ENCODE assay signal across 8 cellular contexts in genomic region chr11:33971530-33971929, GRCh38.
DNase-seq lines count a peak whose midpoint lies in the region; ATAC-seq, FAIRE-seq and TF ChIP-seq lines count a peak whose summit lies in the region.
"Not testable (repeated sequence)": the region's sequence is repeated elsewhere in the genome, so short reads cannot be mapped to it uniquely, and the experiment has no call there.

No MANE protein-coding gene starts in this region.

- POLR2A ChIA-PET in Caco-2 (lab: Charles Lee) = not testable (repeated sequence)
- POLR2A ChIA-PET in HCT116 (lab: Charles Lee) = interaction anchor here (0.7 kb wide), 1 partner anchor 101 kb away, joined by 3 read pairs; no protein-coding TSS in a partner anchor

- H2BK15ac ChIP-seq in neuronal stem cell (ENCODE audit: low read length) = not testable (repeated sequence)

- H2AK5ac ChIP-seq in neuronal stem cell (ENCODE audit: low read depth, low read length) = not testable (repeated sequence)

- H3K9me2 ChIP-seq in HCT116 (ENCODE audit: insufficient read depth) = not testable (repeated sequence)

- not testable (repeated sequence) for H3K79me2 ChIP-seq in HCT116 (ENCODE audit: insufficient read depth, low read length); OCI-LY3 (ENCODE audit: low read length); astrocyte (ENCODE audit: insufficient read depth, low read length); smooth muscle cell (ENCODE audit: low read depth)

- H3K27ac Mint-ChIP-seq in Caco-2 (ENCODE audit: unreplicated experiment); astrocyte (ENCODE audit: unreplicated experiment): not testable (repeated sequence)

- not testable (repeated sequence) for H4K91ac ChIP-seq in neuronal stem cell (ENCODE audit: low read depth, low read length, poor library complexity)

- no CpG with 5 or more reads among the region's 12 CpGs for WGBS in neuronal stem cell (ENCODE audit: extremely low coverage in 2 of 2, insufficient read length in 2 of 2, insufficient replicate concordance in 1 of 2), 2 donors
- 78% methylated on average over 12 of the region's 12 CpGs for WGBS in smooth muscle cell (ENCODE audit: low lambda C conversion rate)

- peak overlapping the region; percentile 70 for H2AFZ ChIP-seq in HCT116 (ENCODE audit: low read depth, low read length, poor library complexity, severe bottlenecking)
- not testable (repeated sequence) for H2AFZ ChIP-seq in OCI-LY3 (ENCODE audit: low read depth, low read length)
- H2AFZ ChIP-seq in astrocyte (ENCODE audit: low read depth, low read length) = peak overlapping the region; percentile 38
- peak overlapping the region; percentile 12 for H2AFZ ChIP-seq in neuronal stem cell (ENCODE audit: low read length)
- peak overlapping the region; percentile 16 for H2AFZ ChIP-seq in smooth muscle cell (ENCODE audit: low read depth)

- not testable (repeated sequence) for H2BK5ac ChIP-seq in neuronal stem cell (ENCODE audit: low read length)

- H3K4me3 ChIP-seq in Caco-2 (ENCODE audit: low read depth, low read length); OCI-LY3 (ENCODE audit: low read length); astrocyte (ENCODE audit: insufficient read depth, low read depth, low read length); fibroblast of villous mesenchyme (ENCODE audit: low read depth, low read length); neuronal stem cell (ENCODE audit: low read length in 2 of 2); smooth muscle cell: not testable (repeated sequence)
- peak overlapping the region in 1 of 2 experiments; percentile 50; a peak in 2 of 4 replicates for H3K4me3 ChIP-seq in HCT116 (replicated peaks in 1 of 2; ENCODE audit: low read depth in 1 of 2, low read length in 2 of 2)

- not testable (repeated sequence) for H3K14ac ChIP-seq in neuronal stem cell (ENCODE audit: low read length)

- not testable (repeated sequence) for H3F3A ChIP-seq in smooth muscle cell (ENCODE audit: low read depth)

- peak overlapping the region; percentile 50 for H3K4me3 Mint-ChIP-seq in Caco-2 (ENCODE audit: unreplicated experiment)
- not testable (repeated sequence) for H3K4me3 Mint-ChIP-seq in astrocyte (ENCODE audit: unreplicated experiment)

- not testable (repeated sequence) for H3K4me1 Mint-ChIP-seq in Caco-2 (ENCODE audit: low read depth, unreplicated experiment); astrocyte (ENCODE audit: low read depth, unreplicated experiment)

- not testable (repeated sequence) for H3K27me3 ChIP-seq in Caco-2 (replicated peaks; ENCODE audit: control insufficient read depth, insufficient read depth, low read length); HCT116 (ENCODE audit: insufficient read depth, low read length); astrocyte (ENCODE audit: insufficient read depth, low read length); neuronal stem cell (ENCODE audit: control insufficient read depth in 3 of 3, insufficient read depth in 3 of 3, low read depth in 1 of 3, low read length in 3 of 3); smooth muscle cell (ENCODE audit: low read depth)
- peaks cover 10% of the 10 kb centered on the region for H3K27me3 ChIP-seq in OCI-LY3 (ENCODE audit: low read depth, low read length)

- not testable (repeated sequence) for H3K4me1 ChIP-seq in Caco-2; OCI-LY3 (ENCODE audit: low read length); astrocyte (ENCODE audit: insufficient read depth, low read length); neuronal stem cell (ENCODE audit: control insufficient read depth in 2 of 2, insufficient read depth in 1 of 2, low read depth in 1 of 2, low read length in 2 of 2); smooth muscle cell (ENCODE audit: low read depth)
- peaks cover 2 to 15% of the 10 kb centered on the region in 2 experiments; a peak in 3 of 4 replicates for H3K4me1 ChIP-seq in HCT116 (ENCODE audit: control insufficient read depth in 1 of 2, insufficient read depth in 2 of 2, low read length in 2 of 2)

- H3K4ac ChIP-seq in neuronal stem cell (ENCODE audit: low read length) = not testable (repeated sequence)

- H3K36me3 ChIP-seq in Caco-2 (ENCODE audit: control insufficient read depth, insufficient read depth, low read length); HCT116 (ENCODE audit: control insufficient read depth in 1 of 2, insufficient read depth in 2 of 2, low read length in 2 of 2); OCI-LY3 (replicated peaks; ENCODE audit: low read depth, low read length); astrocyte (ENCODE audit: insufficient read depth, low read length); neuronal stem cell (replicated peaks in 1 of 2; ENCODE audit: control insufficient read depth in 2 of 2, insufficient read depth in 2 of 2, low read length in 2 of 2); smooth muscle cell (ENCODE audit: low read depth): not testable (repeated sequence)

- not testable (repeated sequence) for H2BK120ac ChIP-seq in neuronal stem cell (ENCODE audit: low read depth, low read length)

- not testable (repeated sequence) for H3K23ac ChIP-seq in neuronal stem cell (ENCODE audit: low read depth, low read length, poor library complexity)

- not testable (repeated sequence) for H3K9me3 ChIP-seq in Caco-2; HCT116 (ENCODE audit: control insufficient read depth in 1 of 2, insufficient read depth in 1 of 2, low read depth in 1 of 2, low read length in 2 of 2); OCI-LY3 (ENCODE audit: insufficient read depth, low read length); astrocyte (ENCODE audit: insufficient read depth, low read depth, low read length); neuronal stem cell (replicated peaks in 1 of 2; ENCODE audit: control insufficient read depth in 2 of 2, insufficient read depth in 1 of 2, low read depth in 1 of 2, low read length in 2 of 2); smooth muscle cell (replicated peaks; ENCODE audit: low read depth)

- not testable (repeated sequence) for TF ChIP-seq POLR2A in HCT116 (IDR thresholded peaks at IDR 0.05; ENCODE audit: borderline replicate concordance, extremely low read depth, insufficient read depth, insufficient read length)

- H3K4me2 ChIP-seq in HCT116 (ENCODE audit: low read length) (peak overlapping the region; percentile 56), OCI-LY3 (ENCODE audit: low read length) (peak overlapping the region; percentile 37), smooth muscle cell (peak overlapping the region; percentile 9)
- H3K4me2 ChIP-seq in astrocyte (ENCODE audit: low read length); neuronal stem cell (ENCODE audit: insufficient read depth, low read length, poor library complexity, severe bottlenecking): not testable (repeated sequence)

- DNase-seq in Caco-2; HCT116 (ENCODE audit: low read depth, low spot score); astrocyte (ENCODE audit: low read depth); neuronal stem cell (ENCODE audit: low spot score); smooth muscle cell (lab: John Stamatoyannopoulos, UW; ENCODE audit: unreplicated experiment): not testable (repeated sequence)
- DNase-seq in fibroblast of villous mesenchyme (ENCODE audit: low read depth) = peak; percentile 7

- not testable (repeated sequence) for H4K20me1 ChIP-seq in HCT116 (ENCODE audit: insufficient read depth); OCI-LY3 (ENCODE audit: insufficient read depth, low read length); astrocyte (ENCODE audit: insufficient read depth, low read length); smooth muscle cell (ENCODE audit: low read depth)

- not testable (repeated sequence) for H3K9ac ChIP-seq in HCT116 (ENCODE audit: low read length); OCI-LY3 (ENCODE audit: low read length); astrocyte (ENCODE audit: low read length); neuronal stem cell (ENCODE audit: low read depth, low read length, poor library complexity); smooth muscle cell (ENCODE audit: low read depth)

- intact Hi-C loops in Caco-2 (cut with micrococcal nuclease; ENCODE audit: unreplicated experiment) = loop anchor here (1.0 kb wide), 2 partner anchors 113 to 136 kb away; no protein-coding TSS in a partner anchor
- intact Hi-C loops in HCT116 (cut with micrococcal nuclease) = loop anchor here (1.0 to 2.0 kb wide), 3 partner anchors 113 to 163 kb away; no protein-coding TSS in a partner anchor

- TF ChIP-seq RAD21 in HCT116 (IDR thresholded peaks at IDR 0.05; ENCODE audit: low read depth) = not testable (repeated sequence)

- H3K18ac ChIP-seq in neuronal stem cell (ENCODE audit: low read length) = not testable (repeated sequence)

- H3K9me3 Mint-ChIP-seq in Caco-2 (ENCODE audit: unreplicated experiment); astrocyte (ENCODE audit: unreplicated experiment): not testable (repeated sequence)

- FAIRE-seq in astrocyte (lab: Jason Lieb, UNC) = not testable (repeated sequence)

- not testable (repeated sequence) for H2BK12ac ChIP-seq in neuronal stem cell (ENCODE audit: low read length)

- H3K27ac ChIP-seq in 22Rv1 = peak overlapping the region; percentile 18; the same call in 1 of the 2 replicates
- H3K27ac ChIP-seq in HCT116 (ENCODE audit: low read depth, low read length); OCI-LY3 (ENCODE audit: low read length); astrocyte (ENCODE audit: low read depth, low read length); neuronal stem cell (replicated peaks; ENCODE audit: low read length); smooth muscle cell (ENCODE audit: low read depth): not testable (repeated sequence)

- not testable (repeated sequence) for H4K8ac ChIP-seq in neuronal stem cell (ENCODE audit: low read depth, low read length)

- peaks cover 14% of the 10 kb centered on the region for H3K27me3 Mint-ChIP-seq in Caco-2 (ENCODE audit: insufficient read depth, unreplicated experiment)
- peaks cover 23% of the 10 kb centered on the region for H3K27me3 Mint-ChIP-seq in astrocyte (ENCODE audit: low read depth, unreplicated experiment)

- not testable (repeated sequence) for BruUV-seq in Caco-2 (replicated peaks; lab: Mats Ljungman, UMichigan); HCT116 (replicated peaks; lab: Mats Ljungman, UMichigan)

- peak; percentile 65 for ATAC-seq in HCT116

- RAD21 ChIA-PET in HCT116 (lab: Charles Lee; ENCODE audit: low non-redundant PET in 1 of 2, low total read pairs in 2 of 2, uncharacterized antibody in 2 of 2, unreplicated experiment in 2 of 2) = interaction anchor here (0.6 to 0.8 kb wide), 3 partner anchors 136 to 163 kb away, joined by 3 read pairs; no protein-coding TSS in a partner anchor

- H3K36me3 Mint-ChIP-seq in Caco-2 (ENCODE audit: insufficient read depth, unreplicated experiment); astrocyte (ENCODE audit: low read depth, unreplicated experiment): not testable (repeated sequence)

- CTCF ChIA-PET in Caco-2 (lab: Charles Lee) = interaction anchor here (0.7 to 1.2 kb wide), 4 partner anchors 25 to 163 kb away, joined by 3 to 7 read pairs (median 3); no protein-coding TSS in a partner anchor
- CTCF ChIA-PET in HCT116 (lab: Charles Lee) = interaction anchor here (0.8 to 2.1 kb wide), 16 partner anchors 9 to 229 kb away, joined by 3 to 16 read pairs (median 6); no protein-coding TSS in a partner anchor

- TF ChIP-seq CTCF in 22Rv1 (IDR thresholded peaks at IDR 0.05); Caco-2 (IDR thresholded peaks at IDR 0.05; ENCODE audit: insufficient read depth in 1 of 2, low read depth in 1 of 2, low read length in 1 of 2, severe bottlenecking in 1 of 2, unreplicated experiment in 1 of 2); HCT116 (IDR thresholded peaks at IDR 0.05 in 2 of 3, conservative IDR thresholded peaks at IDR 0.05 in 1 of 3; ENCODE audit: borderline replicate concordance in 1 of 3, insufficient read depth in 1 of 3, low read depth in 2 of 3, low read length in 2 of 3); OCI-LY3 (IDR thresholded peaks at IDR 0.05; ENCODE audit: low read depth, low read length); astrocyte (IDR thresholded peaks at IDR 0.05; ENCODE audit: insufficient read depth, low read depth, low read length); fibroblast of villous mesenchyme (IDR thresholded peaks at IDR 0.05; ENCODE audit: insufficient read depth, low read depth, low read length); smooth muscle cell (IDR thresholded peaks at IDR 0.05; ENCODE audit: borderline replicate concordance, insufficient read depth, poor library complexity, severe bottlenecking): not testable (repeated sequence)

- not testable (repeated sequence) for H3K79me1 ChIP-seq in neuronal stem cell (ENCODE audit: low read depth, low read length)
